In genomic region chr22:35970601-35971417, GRCh38 we compare ENCODE assay signal across 13 cellular contexts. TPM values are rescaled to one million over a fixed set of nuclear protein-coding genes. Genes with fewer than 3 reads are reported as not detected.
DNase-seq lines count a peak whose midpoint lies in the region; ATAC-seq and TF ChIP-seq lines count a peak whose summit lies in the region.
"Had no signal": no experiment of that assay in that cellular context is flagged by ENCODE, and none has a peak within 500 bp of the region (broad histone marks: within the 10 kb centered on the region; RNA-seq: fewer than 3 reads in every experiment).

No MANE protein-coding gene starts in this region.

- no peak for ATAC-seq in WTC11
- ATAC-seq in lower lobe of right lung = no peak
- no peak for ATAC-seq in HG02571 (IDR thresholded peaks at IDR 0.05; ENCODE audit: unreplicated experiment)
- ATAC-seq in GM18517 (IDR thresholded peaks at IDR 0.05; ENCODE audit: unreplicated experiment) = no peak
- ATAC-seq: activated CD4-positive, alpha-beta T cell treated with anti-CD3 and anti-CD28 coated beads for 36 hours had no signal

- no peaks in the 10 kb centered on the region for H3K9me3 Mint-ChIP-seq in WTC11
- H3K9me3 Mint-ChIP-seq: activated T-helper 2 cell treated with anti-CD3 and anti-CD28 coated beads, Interferon-gamma antibody, Interleukin-2, Interleukin-4, amounts not matched to agents 10 μg/mL and 5 μg/mL and 100 μg/mL, durations not matched to agents 14 hours and 24 hours and 36 hours had no signal

- H3K27ac ChIP-seq in HEK293 (ENCODE audit: extremely low read depth, low read depth, low read length) = no peak overlapping the region
- peak overlapping the region; percentile 57 for H3K27ac ChIP-seq in lower lobe of right lung
- peak overlapping the region; percentile 82 to 83 for H3K27ac ChIP-seq in tibial artery
- H3K27ac ChIP-seq: HL-60, neutrophil had no signal

- H3K36me3 ChIP-seq in HEK293 (ENCODE audit: control insufficient read depth in 2 of 2, insufficient read depth in 1 of 2, low read length in 2 of 2) (peaks cover 0 to 4% of the 10 kb centered on the region in 2 experiments; a peak in 1 of 3 replicates), lower lobe of right lung (no peaks in the 10 kb centered on the region), tibial artery (no peaks in the 10 kb centered on the region)
- H3K36me3 ChIP-seq: neutrophil had no signal

- peaks cover 30% of the 10 kb centered on the region for H3K4me1 ChIP-seq in HEK293 (ENCODE audit: control insufficient read depth, insufficient read depth, low read length)
- peaks cover 52% of the 10 kb centered on the region for H3K4me1 ChIP-seq in lower lobe of right lung
- peaks cover 0 to 82% (median 45%) of the 10 kb centered on the region in 4 donors for H3K4me1 ChIP-seq in tibial artery

- H3K27ac Mint-ChIP-seq in WTC11 = peak overlapping the region; percentile 86
- H3K27ac Mint-ChIP-seq: activated CD4-positive, alpha-beta T cell treated with anti-CD3 and anti-CD28 coated beads for 36 hours; activated T-helper 2 cell treated with anti-CD3 and anti-CD28 coated beads, Interferon-gamma antibody, Interleukin-2, Interleukin-4, amounts not matched to agents 10 μg/mL and 5 μg/mL and 100 μg/mL, durations not matched to agents 14 hours and 24 hours and 36 hours had no signal

- CTCF ChIA-PET in HEK293 (lab: Yijun Ruan, JAX) (interaction anchor here (0.6 to 3.7 kb wide), 3 partner anchors 95 to 1419 kb away, joined by 3 to 34 read pairs (median 4); no protein-coding TSS in a partner anchor), WTC11 (lab: Charles Lee) (interaction anchor here (1.1 to 2.4 kb wide), 3 partner anchors 17 to 153 kb away, joined by 3 to 14 read pairs (median 3); no protein-coding TSS in a partner anchor)

- H3K9me3 ChIP-seq in HEK293 (ENCODE audit: control insufficient read depth, insufficient read depth, low read depth, low read length) (no peaks in the 10 kb centered on the region), lower lobe of right lung (no peaks in the 10 kb centered on the region), tibial artery (no peaks in the 10 kb centered on the region)
- H3K9me3 ChIP-seq: neutrophil had no signal

- H3K27me3 ChIP-seq in lower lobe of right lung (ENCODE audit: low read depth) (no peaks in the 10 kb centered on the region), tibial artery (no peaks in the 10 kb centered on the region)
- H3K27me3 ChIP-seq: neutrophil had no signal

- POLR2A ChIA-PET in HEK293 (lab: Yijun Ruan, JAX) (interaction anchor here (0.5 to 0.9 kb wide), 2 partner anchors 9 to 551 kb away, joined by 3 to 4 read pairs; no protein-coding TSS in a partner anchor), WTC11 (lab: Charles Lee) (interaction anchor here (1.2 kb wide), 1 partner anchor 9 kb away, joined by 3 read pairs; no protein-coding TSS in a partner anchor)

- no peak overlapping the region for H3K4me3 ChIP-seq in HEK293 (ENCODE audit: low read depth, low read length)
- no peak overlapping the region for H3K4me3 ChIP-seq in lower lobe of right lung
- no peak overlapping the region for H3K4me3 ChIP-seq in tibial artery

- intact Hi-C loops in lower lobe of right lung (cut with DNase I) = no loop called here
- intact Hi-C loops in tibial artery (cut with DNase I; ENCODE audit: low total_unique reads) = no loop called here

- TF ChIP-seq CTCF in HEK293 (tag by site-specific recombination; IDR thresholded peaks at IDR 0.05) = no peak
- no peak for TF ChIP-seq CTCF in WTC11 (IDR thresholded peaks at IDR 0.05)
- TF ChIP-seq CTCF in lower lobe of right lung (IDR thresholded peaks at IDR 0.05) = no peak
- no peak for TF ChIP-seq CTCF in tibial artery (IDR thresholded peaks at IDR 0.05)

- H3K4me1 Mint-ChIP-seq in WTC11 = peaks cover 57% of the 10 kb centered on the region
- H3K4me1 Mint-ChIP-seq: activated CD4-positive, alpha-beta T cell treated with anti-CD3 and anti-CD28 coated beads for 36 hours had no signal

- no peaks in the 10 kb centered on the region for H3K36me3 Mint-ChIP-seq in WTC11

- no peaks in the 10 kb centered on the region for H3K27me3 Mint-ChIP-seq in WTC11 (ENCODE audit: low read depth)
- H3K27me3 Mint-ChIP-seq: activated CD4-positive, alpha-beta T cell treated with anti-CD3 and anti-CD28 coated beads for 36 hours had no signal

- no peak for DNase-seq in WTC11 (ENCODE audit: low spot score)
- no peak for DNase-seq in lower lobe of right lung
- no peak for DNase-seq in tibial artery
- DNase-seq in Ammon's horn (ENCODE audit: low spot score) = no peak
- DNase-seq: activated CD4-positive, alpha-beta T cell treated with anti-CD3 and anti-CD28 coated beads for 36 hours; kidney; NCI-H82 had no signal

- H3K4me3 Mint-ChIP-seq in WTC11 = no peak overlapping the region
- H3K4me3 Mint-ChIP-seq: activated CD4-positive, alpha-beta T cell treated with anti-CD3 and anti-CD28 coated beads for 36 hours had no signal

TF ChIP-seq in HEK293, 187 proteins besides CTCF, POLR2A, EP300 and RAD21:
- TF ChIP-seq PRDM6 (tag by site-specific recombination; IDR thresholded peaks at IDR 0.05) = 0 out of 2 replicates have a peak, but pooled peaks have one; percentile 22
- TF ChIP-seq ZNF302 (tag by site-specific recombination; IDR thresholded peaks at IDR 0.05; ENCODE audit: low read depth) = no peak
- TF ChIP-seq ZNF701 (tag by site-specific recombination; IDR thresholded peaks at IDR 0.05) = no peak
- no peak for TF ChIP-seq ZNF223 (tag by site-specific recombination; IDR thresholded peaks at IDR 0.05)
- TF ChIP-seq KLF16 (tag by site-specific recombination; IDR thresholded peaks at IDR 0.05) = no peak

TF ChIP-seq in WTC11, 78 proteins besides CTCF, POLR2A, EP300 and RAD21:
- TF ChIP-seq FOXJ3 (CRISPR knock-in tag; IDR thresholded peaks at IDR 0.05; ENCODE audit: borderline replicate concordance) = no peak
- no peak for TF ChIP-seq MAX (CRISPR knock-in tag; IDR thresholded peaks at IDR 0.05)

RNA-seq across cellular contexts. Expression of gene RBFOX2, which starts 57.8 kb away (rescaled TPM):
- total RNA-seq in WTC11 (2021) = 102 to 107 TPM (median 103 TPM) in 3 replicates
- total RNA-seq in lower lobe of right lung = 50.1 TPM
